ENCODE assay signal across 9 cellular contexts in the genomic region with DNA sequence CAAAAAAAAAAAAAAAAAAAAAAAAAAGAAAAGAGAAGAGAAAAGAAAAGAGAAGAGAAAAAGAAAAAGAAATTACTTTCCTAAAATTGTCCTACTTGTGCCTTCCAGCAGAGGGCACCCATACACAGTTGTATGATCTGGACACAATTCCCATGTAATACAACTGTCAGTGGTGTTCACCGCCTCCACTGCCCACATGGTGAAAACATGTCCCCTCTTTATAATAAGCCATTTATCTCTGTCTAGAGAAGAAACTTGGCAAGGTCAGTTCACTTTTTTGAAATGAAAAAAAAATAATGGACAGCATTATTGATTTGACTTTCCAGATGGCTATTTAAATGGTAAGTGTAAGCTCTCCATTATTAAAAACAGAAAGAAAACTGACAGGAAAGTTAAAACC.
DNase-seq lines count a peak whose midpoint lies in the region; ATAC-seq and TF ChIP-seq lines count a peak whose summit lies in the region.
"Had no signal": no experiment of that assay in that cellular context is flagged by ENCODE, and none has a peak within 500 bp of the region (broad histone marks: within the 10 kb centered on the region; RNA-seq: fewer than 3 reads in every experiment).

No MANE protein-coding gene starts in this region.

- no peak overlapping the region for H3K27ac ChIP-seq in right cardiac atrium (ENCODE audit: low read length)
- H3K27ac ChIP-seq: skin epidermis had no signal

- WGBS in right cardiac atrium = 14% methylated on average over 1 of the region's 1 CpG

- H3K9me3 ChIP-seq in BE2C = no peaks in the 10 kb centered on the region
- H3K9me3 ChIP-seq in adipocyte (ENCODE audit: control insufficient read depth, low read length) = no peaks in the 10 kb centered on the region
- H3K9me3 ChIP-seq in right cardiac atrium (ENCODE audit: control insufficient read depth, low read length) = no peaks in the 10 kb centered on the region

- H3K4me3 Mint-ChIP-seq in stimulated activated memory B cell treated with anti-CD40 and anti-IgM and Interleukin-4, amounts not matched to agents 10 μg/mL and 1 μg/mL and 100 μg/mL, for 72 hours = no peak overlapping the region

- peaks cover 18% of the 10 kb centered on the region for H3K4me1 ChIP-seq in BE2C
- peaks cover 37% of the 10 kb centered on the region for H3K4me1 ChIP-seq in adipocyte (ENCODE audit: control insufficient read depth, insufficient read depth, low read length)
- no peaks in the 10 kb centered on the region for H3K4me1 ChIP-seq in right cardiac atrium (ENCODE audit: control insufficient read depth, insufficient read depth, low read length)

- intact Hi-C loops in right cardiac atrium (cut with DNase I) = no loop called here

- DNase-seq in BE2C = peak; percentile 82
- peak; percentile 64 for DNase-seq in GM13977 (ENCODE audit: low spot score)
- peak; percentile 19 for DNase-seq in NCI-H1105 (lab: John Stamatoyannopoulos, UW)
- DNase-seq in adipocyte (ENCODE audit: low read depth) = peak; percentile 74
- no peak for DNase-seq in right cardiac atrium
- peak; percentile 24 for DNase-seq in stimulated activated CD8-positive, alpha-beta memory T cell treated with anti-CD3 and anti-CD28 coated beads, Interleukin-4, amount 100 ng/mL, for 48 hours

- no peaks in the 10 kb centered on the region for H3K9me3 Mint-ChIP-seq in stimulated activated memory B cell treated with anti-CD40 and anti-IgM and Interleukin-4, amounts not matched to agents 10 μg/mL and 1 μg/mL and 100 μg/mL, for 72 hours

- H3K36me3 Mint-ChIP-seq in stimulated activated memory B cell treated with anti-CD40 and anti-IgM and Interleukin-4, amounts not matched to agents 10 μg/mL and 1 μg/mL and 100 μg/mL, for 72 hours = no peaks in the 10 kb centered on the region

- H3K4me1 Mint-ChIP-seq in stimulated activated memory B cell treated with anti-CD40 and anti-IgM and Interleukin-4, amounts not matched to agents 10 μg/mL and 1 μg/mL and 100 μg/mL, for 72 hours = no peaks in the 10 kb centered on the region

- H3K27ac Mint-ChIP-seq in stimulated activated memory B cell treated with anti-CD40 and anti-IgM and Interleukin-4, amounts not matched to agents 10 μg/mL and 1 μg/mL and 100 μg/mL, for 72 hours = no peak overlapping the region

- H3K9ac ChIP-seq in adipocyte (ENCODE audit: low read length) = no peak overlapping the region

- no peaks in the 10 kb centered on the region for H3K36me3 ChIP-seq in BE2C
- no peaks in the 10 kb centered on the region for H3K36me3 ChIP-seq in adipocyte (ENCODE audit: control insufficient read depth, insufficient read depth, low read length, severe bottlenecking)

- ATAC-seq in HG02763 (IDR thresholded peaks at IDR 0.05; ENCODE audit: unreplicated experiment) (peak; percentile 82), right cardiac atrium (peak; percentile 54 to 61)
- no peak for ATAC-seq in stimulated activated memory B cell treated with anti-CD40 and anti-IgM and Interleukin-4, amounts not matched to agents 10 μg/mL and 1 μg/mL and 100 μg/mL, for 72 hours

- TF ChIP-seq CTCF in BE2C (IDR thresholded peaks at IDR 0.05; ENCODE audit: low read depth, low read length) (peak; percentile 78), GM13977 (IDR thresholded peaks at IDR 0.05; ENCODE audit: extremely low read depth, insufficient read depth, missing control alignments) (peak; percentile 69)

- H3K27me3 ChIP-seq in BE2C (no peaks in the 10 kb centered on the region), adipocyte (replicated peaks; ENCODE audit: control insufficient read depth, insufficient read depth, low read length) (no peaks in the 10 kb centered on the region), right cardiac atrium (ENCODE audit: control insufficient read depth, insufficient read depth) (no peaks in the 10 kb centered on the region)

- no peaks in the 10 kb centered on the region for H3K27me3 Mint-ChIP-seq in stimulated activated memory B cell treated with anti-CD40 and anti-IgM and Interleukin-4, amounts not matched to agents 10 μg/mL and 1 μg/mL and 100 μg/mL, for 72 hours

- H3K4me3 ChIP-seq in BE2C (ENCODE audit: low read depth, low read length) = no peak overlapping the region
- no peak overlapping the region for H3K4me3 ChIP-seq in adipocyte (ENCODE audit: low read length)
- no peak overlapping the region for H3K4me3 ChIP-seq in right cardiac atrium (ENCODE audit: low read length)
- H3K4me3 ChIP-seq: skin epidermis had no signal

- in situ Hi-C loops in GM13977 (cut with MboI; ENCODE audit: low pct_unique_long_range_greater_than_20kb, low sequenced_read_pairs, unreplicated experiment) = no loop called here

Comparison
In these comparisons a context has a peak if more than half of its experiments do, and no peak if none do; other contexts are left out.
1. DNase-seq: peak in BE2C (single experiment), GM13977 (single experiment), NCI-H1105 (single experiment), adipocyte (single experiment) and stimulated activated CD8-positive, alpha-beta memory T cell treated with anti-CD3 and anti-CD28 coated beads, Interleukin-4, amount 100 ng/mL, for 48 hours (single experiment); none in right cardiac atrium (0 of 3).